Comparison of ENCODE assay signal across 10 cellular contexts in genomic region chr14:105192866-105193731, GRCh38. TPM values are rescaled to one million over a fixed set of nuclear protein-coding genes. Genes with fewer than 3 reads are reported as not detected.
DNase-seq lines count a peak whose midpoint lies in the region; TF ChIP-seq lines count a peak whose summit lies in the region.
"Had no signal": no experiment of that assay in that cellular context is flagged by ENCODE, and none has a peak within 500 bp of the region (broad histone marks: within the 10 kb centered on the region; RNA-seq: fewer than 3 reads in every experiment).

No MANE protein-coding gene starts in this region.

- no peaks in the 10 kb centered on the region for H4K20me1 ChIP-seq in osteoblast (ENCODE audit: insufficient read depth, low read length)

- no peak overlapping the region for H2BK15ac ChIP-seq in mesenchymal stem cell (ENCODE audit: low read depth, poor library complexity, severe bottlenecking)

- H2BK12ac ChIP-seq in mesenchymal stem cell (ENCODE audit: low read length in 2 of 2), result no peak overlapping the region

- no peak overlapping the region for H3K9ac ChIP-seq in mesenchymal stem cell (ENCODE audit: low read length)

- H3K9me3 Mint-ChIP-seq in neural crest cell, result peaks cover 2% of the 10 kb centered on the region

- no peak overlapping the region for H3K18ac ChIP-seq in mesenchymal stem cell (ENCODE audit: low read depth in 1 of 2, low read length in 2 of 2)

- H2AK5ac ChIP-seq in mesenchymal stem cell (ENCODE audit: low read length, severe bottlenecking), result no peak overlapping the region

- no peak overlapping the region for H2BK120ac ChIP-seq in mesenchymal stem cell (ENCODE audit: low read depth, low read length)

- H3K9me3 ChIP-seq in osteoblast (ENCODE audit: low read depth, low read length), result no peaks in the 10 kb centered on the region
- H3K9me3 ChIP-seq in mesenchymal stem cell (ENCODE audit: control insufficient read depth, low read length), result peaks cover 5% of the 10 kb centered on the region
- peaks cover 0 to 5% (median 0%) of the 10 kb centered on the region in 3 donors for H3K9me3 ChIP-seq in tibial artery

- H3K27me3 Mint-ChIP-seq in neural crest cell (ENCODE audit: low read depth), result peaks cover 20% of the 10 kb centered on the region

- H3K79me1 ChIP-seq in mesenchymal stem cell (replicated peaks; ENCODE audit: low read length, poor library complexity, severe bottlenecking), result no peaks in the 10 kb centered on the region

- H2AFZ ChIP-seq in osteoblast (ENCODE audit: low read length), result no peak overlapping the region
- no peak overlapping the region for H2AFZ ChIP-seq in mesenchymal stem cell (ENCODE audit: low read depth, low read length)

- H3K4me3 Mint-ChIP-seq in neural crest cell, result peak overlapping the region; percentile 27

- intact Hi-C loops in tibial artery (cut with DNase I; ENCODE audit: low total_unique reads), result no loop called here

- whole genome bisulfite sequencing in mesenchymal stem cell, result 81% methylated on average over 28 of the region's 29 CpGs

- H3K27ac ChIP-seq in cingulate gyrus (ENCODE audit: low read depth, low read length), result peak overlapping the region; percentile 19
- H3K27ac ChIP-seq in osteoblast (ENCODE audit: low read depth, low read length), result no peak overlapping the region
- H3K27ac ChIP-seq in mesenchymal stem cell (ENCODE audit: low read length, poor library complexity, severe bottlenecking), result no peak overlapping the region
- no peak overlapping the region for H3K27ac ChIP-seq in tibial artery

- no peaks in the 10 kb centered on the region for H3K36me3 ChIP-seq in osteoblast (ENCODE audit: insufficient read depth, low read length)
- H3K36me3 ChIP-seq in mesenchymal stem cell (ENCODE audit: control insufficient read depth in 1 of 2, insufficient read depth in 2 of 2, low read depth in 1 of 2, low read length in 2 of 2), result no peaks in the 10 kb centered on the region
- H3K36me3 ChIP-seq in tibial artery, result no peaks in the 10 kb centered on the region

- H4K8ac ChIP-seq in mesenchymal stem cell (ENCODE audit: low read length), result no peak overlapping the region

- H3K4ac ChIP-seq in mesenchymal stem cell (ENCODE audit: low read depth in 1 of 2, low read length in 2 of 2), result no peak overlapping the region

- H3K36me3 Mint-ChIP-seq in neural crest cell (ENCODE audit: low read depth), result no peaks in the 10 kb centered on the region

- DNase-seq in EH (ENCODE audit: low read depth), result peak; percentile 35
- peak; percentile 55 for DNase-seq in NB4 (ENCODE audit: low read depth)
- DNase-seq in neural crest cell (ENCODE audit: low read depth, low spot score), result no peak
- DNase-seq in HK-2 (ENCODE audit: unreplicated experiment), result no peak
- no peak for DNase-seq in osteoblast (ENCODE audit: insufficient read length, low spot score, missing footprints)
- DNase-seq in mesenchymal stem cell, result no peak
- no peak for DNase-seq in tibial artery
- DNase-seq: NCI-H1417 treated with DMSO at 0.1 percent for 48 hours, small intestine had no signal

- no peak for TF ChIP-seq POLR2A in NB4 (IDR thresholded peaks at IDR 0.05; ENCODE audit: extremely low read depth, insufficient read length)

- no peak overlapping the region for H3K27ac Mint-ChIP-seq in neural crest cell (ENCODE audit: unreplicated experiment)

- no peak overlapping the region for H3K14ac ChIP-seq in mesenchymal stem cell (ENCODE audit: low read length in 2 of 2)

- no peak overlapping the region for H2BK5ac ChIP-seq in mesenchymal stem cell (ENCODE audit: low read depth, low read length, poor library complexity, severe bottlenecking)

- no peak for TF ChIP-seq CTCF in NB4 (IDR thresholded peaks at IDR 0.05; ENCODE audit: low read depth, low read length)
- no peak for TF ChIP-seq CTCF in neural crest cell (conservative IDR thresholded peaks at IDR 0.05)
- no peak for TF ChIP-seq CTCF in osteoblast (IDR thresholded peaks at IDR 0.05; ENCODE audit: extremely low read depth, low read depth, low read length)
- TF ChIP-seq CTCF in tibial artery (IDR thresholded peaks at IDR 0.05), result no peak

- H3K4me1 ChIP-seq in osteoblast (ENCODE audit: insufficient read depth, low read length) (no peaks in the 10 kb centered on the region), mesenchymal stem cell (ENCODE audit: control insufficient read depth, insufficient read depth, low read depth, low read length) (peaks cover 25% of the 10 kb centered on the region), tibial artery (peaks cover 0 to 36% (median 19%) of the 10 kb centered on the region in 4 donors)

- H3K23ac ChIP-seq in mesenchymal stem cell (ENCODE audit: low read length in 2 of 2), result no peak overlapping the region

- H3K4me2 ChIP-seq in osteoblast (ENCODE audit: insufficient read depth, low read length), result no peak overlapping the region
- no peak overlapping the region for H3K4me2 ChIP-seq in mesenchymal stem cell (ENCODE audit: low read length, poor library complexity, severe bottlenecking)

- H3K4me1 Mint-ChIP-seq in neural crest cell, result peaks cover 20% of the 10 kb centered on the region

- H3K27me3 ChIP-seq in osteoblast (ENCODE audit: insufficient read depth, low read length), result peaks cover 24% of the 10 kb centered on the region
- peaks cover 45 to 77% of the 10 kb centered on the region in 2 experiments for H3K27me3 ChIP-seq in mesenchymal stem cell (ENCODE audit: control insufficient read depth in 1 of 2, insufficient read depth in 1 of 2, low read length in 2 of 2)
- H3K27me3 ChIP-seq in tibial artery, result peaks cover 0 to 91% of the 10 kb centered on the region in 2 donors

- H3K79me2 ChIP-seq in osteoblast (ENCODE audit: insufficient read depth, low read length), result no peaks in the 10 kb centered on the region

- H4K91ac ChIP-seq in mesenchymal stem cell (ENCODE audit: low read length), result no peak overlapping the region

- H3K4me3 ChIP-seq in NB4 (ENCODE audit: low read depth, low read length), result no peak overlapping the region
- H3K4me3 ChIP-seq in osteoblast (ENCODE audit: insufficient read depth, low read length), result no peak overlapping the region
- H3K4me3 ChIP-seq in mesenchymal stem cell (ENCODE audit: insufficient read depth in 1 of 2, low read depth in 1 of 2, low read length in 2 of 2), result peak overlapping the region in 1 of 2 experiments; percentile 24
- H3K4me3 ChIP-seq in tibial artery, result no peak overlapping the region

RNA-seq across cellular contexts. Expression of gene NUDT14, which starts 12.0 kb away (rescaled TPM):
- total RNA-seq in neural crest cell, result 25.6 and 27.1 TPM in 2 replicates
- 13.6 and 15.9 TPM in 2 replicates for total RNA-seq in osteoblast
- 18.8 TPM for polyA plus RNA-seq in mesenchymal stem cell (2013, experiment 1 of 2)
- 21.0 TPM for polyA plus RNA-seq in mesenchymal stem cell (2013, experiment 2 of 2)

RNA-seq across cellular contexts. Expression of gene JAG2, which starts 24.5 kb away (rescaled TPM):
- total RNA-seq in neural crest cell (2.7 and 4.2 TPM in 2 replicates), osteoblast (1.8 and 3.3 TPM in 2 replicates)
- polyA plus RNA-seq in mesenchymal stem cell (2013, experiment 1 of 2), result 0.94 TPM
- 0.81 TPM for polyA plus RNA-seq in mesenchymal stem cell (2013, experiment 2 of 2)

RNA-seq across cellular contexts. Expression of gene BTBD6, which starts 55.2 kb away (rescaled TPM):
- total RNA-seq in neural crest cell (33.6 and 36.6 TPM in 2 replicates), osteoblast (54.3 and 60.1 TPM in 2 replicates)
- 21.9 TPM for polyA plus RNA-seq in mesenchymal stem cell (2013, experiment 1 of 2)
- polyA plus RNA-seq in mesenchymal stem cell (2013, experiment 2 of 2), result 23.4 TPM

Comparison
In these comparisons a context has a peak if more than half of its experiments do, and no peak if none do; other contexts are left out.
1. DNase-seq: peak in EH (single experiment) and NB4 (single experiment); none in neural crest cell (single experiment), HK-2 (single experiment), osteoblast (single experiment), mesenchymal stem cell (single experiment) and tibial artery (0 of 2).